Comparison of ENCODE assay signal across 16 cellular contexts in genomic region chr1:35122311-35122710, GRCh38.
"Had no signal": no experiment of that assay in that cellular context is flagged by ENCODE, and none has a peak within 500 bp of the region (broad histone marks: within the 10 kb centered on the region; RNA-seq: fewer than 3 reads in every experiment).

No MANE protein-coding gene starts in this region.

- FAIRE-seq: islet of Langerhans had no signal

- H3K27ac ChIP-seq: neural progenitor cell, spleen, thoracic aorta, vagina had no signal

- H3K4me1 ChIP-seq: neural progenitor cell had no signal

- DNase-seq: activated CD4-positive, alpha-beta memory T cell treated with anti-CD3 and anti-CD28 coated beads for 36 hours; activated CD4-positive, alpha-beta T cell treated with anti-CD3 and anti-CD28 coated beads for 48 hours; activated naive CD4-positive, alpha-beta T cell treated with Interleukin-2 at 50 U/mL for 16 hours; activated naive CD8-positive, alpha-beta T cell treated with anti-CD3 and anti-CD28 coated beads for 36 hours; activated T-cell treated with anti-CD3 and anti-CD28 coated beads, Interleukin-2, amount 50 U/mL, for 48 hours; amygdala; effector memory CD4-positive, alpha-beta T cell; left cardiac atrium; naive B cell; spleen; stimulated activated CD4-positive, alpha-beta T cell treated with anti-CD3 and anti-CD28 coated beads, Interleukin-4, amount 100 ng/mL, for 1 hour; stimulated activated naive CD4-positive, alpha-beta T cell had no signal

- H3K4me3 ChIP-seq: neural progenitor cell, spleen, thoracic aorta, vagina had no signal

- ATAC-seq: left cardiac atrium had no signal

- H3K27me3 ChIP-seq: neural progenitor cell, vagina had no signal

- H3K9me3 ChIP-seq: vagina had no signal

- H3K36me3 ChIP-seq: neural progenitor cell, spleen, thoracic aorta, vagina had no signal
